Comparison of ENCODE assay signal across 20 cellular contexts in genomic region chr4:14449308-14449707, GRCh38.
DNase-seq lines count a peak whose midpoint lies in the region; ATAC-seq and TF ChIP-seq lines count a peak whose summit lies in the region.
"Had no signal": no experiment of that assay in that cellular context is flagged by ENCODE, and none has a peak within 500 bp of the region (broad histone marks: within the 10 kb centered on the region; RNA-seq: fewer than 3 reads in every experiment).

No MANE protein-coding gene starts in this region.

- POLR2A ChIA-PET in CD4-positive, alpha-beta memory T cell (lab: Charles Lee; ENCODE audit: partially characterized antibody): no interaction called here

- no peaks in the 10 kb centered on the region for H3K9me3 ChIP-seq in right cardiac atrium (ENCODE audit: control insufficient read depth, low read length)
- H3K9me3 ChIP-seq in CD4-positive, alpha-beta memory T cell (ENCODE audit: control insufficient read depth in 1 of 2, low read length in 2 of 2): no peaks in the 10 kb centered on the region
- no peaks in the 10 kb centered on the region for H3K9me3 ChIP-seq in adrenal gland (replicated peaks in 1 of 3)
- H3K9me3 ChIP-seq: BE2C, BLaER1, Caco-2 had no signal

- H3K27ac ChIP-seq in right cardiac atrium (ENCODE audit: low read length) (no peak overlapping the region), adrenal gland (no peak overlapping the region)
- H3K27ac ChIP-seq in CD4-positive, alpha-beta memory T cell (ENCODE audit: low read depth, low read length): no peak overlapping the region
- H3K27ac ChIP-seq: BLaER1 had no signal

- H3K36me3 ChIP-seq in CD4-positive, alpha-beta memory T cell (ENCODE audit: insufficient read depth, low read length): no peaks in the 10 kb centered on the region
- no peaks in the 10 kb centered on the region for H3K36me3 ChIP-seq in adrenal gland (replicated peaks in 1 of 2)
- H3K36me3 ChIP-seq: BE2C, BLaER1 had no signal

- H3K9me3 Mint-ChIP-seq in stimulated activated memory B cell treated with anti-CD40 and anti-IgM and Interleukin-4, amounts not matched to agents 10 μg/mL and 1 μg/mL and 100 μg/mL, for 72 hours: no peaks in the 10 kb centered on the region
- peaks cover 0 to 2% (median 0%) of the 10 kb centered on the region in 8 donors for H3K9me3 Mint-ChIP-seq in CD4-positive, alpha-beta memory T cell
- H3K9me3 Mint-ChIP-seq: CD8-positive, alpha-beta T cell had no signal

- H3K4me1 ChIP-seq in right cardiac atrium (ENCODE audit: control insufficient read depth, insufficient read depth, low read length) (peaks cover 2% of the 10 kb centered on the region), adrenal gland (replicated peaks in 1 of 2) (no peaks in the 10 kb centered on the region)
- no peaks in the 10 kb centered on the region for H3K4me1 ChIP-seq in CD4-positive, alpha-beta memory T cell (ENCODE audit: insufficient read depth, low read length)
- H3K4me1 ChIP-seq: BE2C, BLaER1, Caco-2 had no signal

- intact Hi-C loops in Right ventricle myocardium superior (cut with DNase I): no loop called here
- intact Hi-C loops in cardiac septum (cut with DNase I): no loop called here
- intact Hi-C loops in left ventricle myocardium superior (cut with micrococcal nuclease): no loop called here
- intact Hi-C loops in right cardiac atrium (cut with DNase I): no loop called here
- intact Hi-C loops in CD4-positive, alpha-beta memory T cell (cut with micrococcal nuclease): no loop called here
- intact Hi-C loops in adrenal gland (cut with DNase I): no loop called here

- H3K27ac Mint-ChIP-seq in stimulated activated memory B cell treated with anti-CD40 and anti-IgM and Interleukin-4, amounts not matched to agents 10 μg/mL and 1 μg/mL and 100 μg/mL, for 72 hours: no peak overlapping the region
- no peak overlapping the region for H3K27ac Mint-ChIP-seq in CD4-positive, alpha-beta memory T cell
- H3K27ac Mint-ChIP-seq: CD14-positive monocyte; CD4-positive, CD25-positive, alpha-beta regulatory T cell; CD8-positive, alpha-beta T cell had no signal

- WGBS in right cardiac atrium: 54% methylated on average over 2 of the region's 2 CpGs
- 66 to 75% (median 71%) methylated on average over 2 of the region's 2 CpGs for WGBS in adrenal gland, 4 donors

- no peaks in the 10 kb centered on the region for H3K27me3 Mint-ChIP-seq in stimulated activated memory B cell treated with anti-CD40 and anti-IgM and Interleukin-4, amounts not matched to agents 10 μg/mL and 1 μg/mL and 100 μg/mL, for 72 hours
- H3K27me3 Mint-ChIP-seq in CD4-positive, alpha-beta memory T cell: no peaks in the 10 kb centered on the region
- H3K27me3 Mint-ChIP-seq: CD4-positive, CD25-positive, alpha-beta regulatory T cell had no signal

- H3K4me3 ChIP-seq in right cardiac atrium (ENCODE audit: low read length): no peak overlapping the region
- H3K4me3 ChIP-seq in CD4-positive, alpha-beta memory T cell (ENCODE audit: low read length in 2 of 2): no peak overlapping the region
- H3K4me3 ChIP-seq in adrenal gland: no peak overlapping the region
- H3K4me3 ChIP-seq: BLaER1 had no signal

- CTCF ChIA-PET in CD4-positive, alpha-beta memory T cell (lab: Charles Lee; ENCODE audit: partially characterized antibody): no interaction called here

- TF ChIP-seq POLR2A in adrenal gland (IDR thresholded peaks at IDR 0.05): no peak

- DNase-seq in Right ventricle myocardium superior: no peak
- no peak for DNase-seq in cardiac septum (ENCODE audit: low spot score)
- DNase-seq in left ventricle myocardium superior: no peak
- no peak for DNase-seq in right cardiac atrium
- DNase-seq in M059J (ENCODE audit: low read depth): peak; percentile 15
- DNase-seq in CD4-positive, alpha-beta memory T cell: no peak
- no peak for DNase-seq in adrenal gland
- DNase-seq: 8988T; ACHN; BE2C; C1 segment of cervical spinal cord; Caco-2; Calu3; CD4-positive, CD25-positive, alpha-beta regulatory T cell; CD8-positive, alpha-beta T cell; DMS79 treated with DMSO at 0.1 percent for 48 hours; GF-D8 had no signal

- TF ChIP-seq CTCF in adrenal gland (IDR thresholded peaks at IDR 0.05): no peak

- peak; percentile 51 for ATAC-seq in Right ventricle myocardium superior (ENCODE audit: poor library complexity)
- peak; percentile 67 for ATAC-seq in left ventricle myocardium superior
- ATAC-seq in right cardiac atrium: no peak
- ATAC-seq in stimulated activated memory B cell treated with anti-CD40 and anti-IgM and Interleukin-4, amounts not matched to agents 10 μg/mL and 1 μg/mL and 100 μg/mL, for 72 hours: peak; percentile 13
- ATAC-seq: CD8-positive, alpha-beta T cell had no signal

- H3K27me3 ChIP-seq in right cardiac atrium (ENCODE audit: control insufficient read depth, insufficient read depth): no peaks in the 10 kb centered on the region
- H3K27me3 ChIP-seq in CD4-positive, alpha-beta memory T cell (ENCODE audit: insufficient read depth, low read length): no peaks in the 10 kb centered on the region
- no peaks in the 10 kb centered on the region for H3K27me3 ChIP-seq in adrenal gland
- H3K27me3 ChIP-seq: BE2C, BLaER1 had no signal

- no peak overlapping the region for H3K4me3 Mint-ChIP-seq in stimulated activated memory B cell treated with anti-CD40 and anti-IgM and Interleukin-4, amounts not matched to agents 10 μg/mL and 1 μg/mL and 100 μg/mL, for 72 hours
- no peak overlapping the region for H3K4me3 Mint-ChIP-seq in CD4-positive, alpha-beta memory T cell
- H3K4me3 Mint-ChIP-seq: CD14-positive monocyte; CD4-positive, CD25-positive, alpha-beta regulatory T cell; CD8-positive, alpha-beta T cell had no signal

- H3K36me3 Mint-ChIP-seq in stimulated activated memory B cell treated with anti-CD40 and anti-IgM and Interleukin-4, amounts not matched to agents 10 μg/mL and 1 μg/mL and 100 μg/mL, for 72 hours: no peaks in the 10 kb centered on the region
- H3K36me3 Mint-ChIP-seq in CD4-positive, alpha-beta memory T cell: no peaks in the 10 kb centered on the region
- H3K36me3 Mint-ChIP-seq: CD14-positive monocyte; CD4-positive, CD25-positive, alpha-beta regulatory T cell; CD8-positive, alpha-beta T cell had no signal

- H3K4me1 Mint-ChIP-seq in stimulated activated memory B cell treated with anti-CD40 and anti-IgM and Interleukin-4, amounts not matched to agents 10 μg/mL and 1 μg/mL and 100 μg/mL, for 72 hours: no peaks in the 10 kb centered on the region
- no peaks in the 10 kb centered on the region for H3K4me1 Mint-ChIP-seq in CD4-positive, alpha-beta memory T cell
- H3K4me1 Mint-ChIP-seq: CD14-positive monocyte; CD4-positive, CD25-positive, alpha-beta regulatory T cell had no signal

Comparison
In these comparisons a context has a peak if more than half of its experiments do, and no peak if none do; other contexts are left out.
1. ATAC-seq: peak in Right ventricle myocardium superior (single experiment), left ventricle myocardium superior (single experiment) and stimulated activated memory B cell treated with anti-CD40 and anti-IgM and Interleukin-4, amounts not matched to agents 10 μg/mL and 1 μg/mL and 100 μg/mL, for 72 hours (single experiment); none in right cardiac atrium (0 of 2).